ENCODE assay signal across 1 cellular context in the genomic region with DNA sequence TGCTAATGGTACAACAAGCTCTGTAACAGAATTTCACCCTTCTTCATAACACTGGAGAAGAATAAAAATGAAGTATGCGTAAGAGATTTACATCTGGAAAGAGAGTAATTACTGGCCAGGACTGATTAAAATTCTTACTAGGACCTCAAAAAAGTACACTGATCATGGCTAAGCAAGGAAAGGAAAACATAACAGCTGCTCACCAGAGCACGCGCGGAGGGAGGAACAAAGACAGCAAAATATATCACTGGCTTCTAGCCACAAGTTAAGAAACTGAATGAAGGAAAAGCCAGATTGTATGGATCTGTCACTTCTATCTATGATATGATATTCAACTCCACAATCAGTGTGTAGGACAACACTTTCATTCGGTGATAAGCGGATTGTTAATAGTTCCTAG.
TF ChIP-seq lines count a peak whose summit lies in the region.

No MANE protein-coding gene starts in this region.

TF ChIP-seq in K562, 482 proteins besides CTCF, POLR2A, EP300 and RAD21:
- no peak for TF ChIP-seq YBX1 (IDR thresholded peaks at IDR 0.05)
- no peak for TF ChIP-seq ZBED1 (IDR thresholded peaks at IDR 0.05)
- TF ChIP-seq NRF1 (conservative IDR thresholded peaks at IDR 0.05 in 1 of 2, IDR thresholded peaks at IDR 0.05 in 1 of 2) = peak; percentile 14 to 23; a peak in 1 of 4 replicates
